Comparison of ENCODE assay signal across 23 cellular contexts in the genomic region with DNA sequence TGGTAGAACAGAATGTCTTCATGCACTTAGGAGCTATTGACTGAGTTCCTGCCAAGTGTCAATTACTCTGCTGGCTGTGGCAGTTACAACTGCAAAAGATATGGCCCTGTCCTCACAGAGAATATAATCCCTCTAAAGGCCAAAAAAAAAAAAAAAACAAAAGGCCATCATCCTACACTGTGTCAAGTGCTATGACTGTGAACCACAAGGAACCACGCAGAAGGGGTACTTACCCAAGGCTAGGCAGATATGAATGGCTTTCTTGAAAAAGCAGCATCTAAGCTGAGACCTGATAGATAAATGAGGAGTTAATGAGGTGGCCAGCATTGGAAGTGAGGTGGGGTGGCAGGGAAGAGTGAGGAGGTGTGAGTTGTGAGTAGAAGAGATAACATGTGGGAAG. TPM values are rescaled to one million over a fixed set of nuclear protein-coding genes. Genes with fewer than 3 reads are reported as not detected.
"Had no signal": no experiment of that assay in that cellular context is flagged by ENCODE, and none has a peak within 500 bp of the region (broad histone marks: within the 10 kb centered on the region; RNA-seq: fewer than 3 reads in every experiment).

No MANE protein-coding gene starts in this region.

- H3K9me3 Mint-ChIP-seq: activated naive CD8-positive, alpha-beta T cell treated with anti-CD3 and anti-CD28 coated beads, Interleukin-2, amount 10 ng/mL, durations not matched to agents 7 days and 5 days; brain; endodermal cell had no signal

- H3K27me3 ChIP-seq: colonic mucosa, hepatocyte, spleen, tibial nerve had no signal

- H3K4me3 ChIP-seq: colonic mucosa, hepatocyte, spleen, tibial nerve had no signal

- H3K36me3 Mint-ChIP-seq: brain; naive thymus-derived CD8-positive, alpha-beta T cell had no signal

- H3K4me3 Mint-ChIP-seq: activated naive CD8-positive, alpha-beta T cell treated with anti-CD3 and anti-CD28 coated beads, Interleukin-2, amount 10 ng/mL, durations not matched to agents 7 days and 5 days; brain; endodermal cell; naive thymus-derived CD8-positive, alpha-beta T cell had no signal

- DNase-seq: activated CD4-positive, CD25-positive, alpha-beta regulatory T cell; activated effector memory CD4-positive, alpha-beta T cell treated with anti-CD3 and anti-CD28 coated beads, Interleukin-2, amount 50 U/mL, for 16 hours; activated naive CD8-positive, alpha-beta T cell treated with anti-CD3 and anti-CD28 coated beads, Interleukin-2, amount 10 ng/mL, durations not matched to agents 7 days and 5 days; caudate nucleus; colonic mucosa; endodermal cell; foreskin keratinocyte; naive thymus-derived CD8-positive, alpha-beta T cell; nucleus accumbens; posterior cingulate gyrus; retina; spleen; stimulated activated CD4-positive, alpha-beta T cell treated with anti-CD3 and anti-CD28 coated beads, Interleukin-4, amount 100 ng/mL, for 4 hours; stimulated activated naive CD4-positive, alpha-beta T cell; SW 1271; T-helper 9 cell had no signal

- H3K27ac Mint-ChIP-seq: activated naive CD8-positive, alpha-beta T cell treated with anti-CD3 and anti-CD28 coated beads, Interleukin-2, amount 10 ng/mL, durations not matched to agents 7 days and 5 days; endodermal cell; naive thymus-derived CD8-positive, alpha-beta T cell had no signal

- H3K27ac ChIP-seq: colonic mucosa, epithelial cell of prostate, foreskin keratinocyte, hepatocyte, tibial nerve had no signal

- ATAC-seq: foreskin keratinocyte; naive thymus-derived CD8-positive, alpha-beta T cell had no signal

RNA-seq across cellular contexts. Expression of a gene that starts 16.3 kb away (rescaled TPM):
- total RNA-seq: activated naive CD8-positive, alpha-beta T cell treated with anti-CD3 and anti-CD28 coated beads, Interleukin-2, amount 10 ng/mL, durations not matched to agents 7 days and 5 days; colonic mucosa; endodermal cell; fibroblast of lung; foreskin keratinocyte; hepatocyte; liver; mesenteric fat pad; naive thymus-derived CD8-positive, alpha-beta T cell; spleen; tibial nerve had no signal

RNA-seq across cellular contexts. Expression of a gene that starts 44.1 kb away (rescaled TPM):
- total RNA-seq: activated naive CD8-positive, alpha-beta T cell treated with anti-CD3 and anti-CD28 coated beads, Interleukin-2, amount 10 ng/mL, durations not matched to agents 7 days and 5 days; colonic mucosa; endodermal cell; fibroblast of lung; foreskin keratinocyte; hepatocyte; liver; mesenteric fat pad; naive thymus-derived CD8-positive, alpha-beta T cell; tibial nerve had no signal
